12 cellular contexts compared by ENCODE assay signal in the genomic region with DNA sequence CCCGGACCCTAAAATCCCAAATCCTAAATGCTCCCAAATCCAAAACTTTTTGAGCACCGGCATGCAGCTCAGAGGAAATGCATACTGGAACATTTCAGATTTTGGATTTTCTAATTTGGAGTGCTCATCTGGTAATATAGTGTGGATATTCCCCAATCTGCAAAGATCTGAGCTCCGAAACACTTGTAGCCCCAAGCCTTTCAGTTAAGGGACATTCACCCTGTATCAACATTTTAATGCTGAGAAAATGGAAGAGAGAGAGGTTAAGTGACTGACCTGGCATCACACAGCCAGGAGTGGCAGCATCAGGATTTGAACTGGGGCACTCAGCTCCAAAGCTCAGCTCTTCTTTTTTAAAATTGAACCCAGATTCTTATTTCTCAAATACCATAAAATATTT. TPM values are rescaled to one million over a fixed set of nuclear protein-coding genes. Genes with fewer than 3 reads are reported as not detected.
"Had no signal": no experiment of that assay in that cellular context is flagged by ENCODE, and none has a peak within 500 bp of the region (broad histone marks: within the 10 kb centered on the region; RNA-seq: fewer than 3 reads in every experiment).

No MANE protein-coding gene starts in this region.

- H3K27me3 ChIP-seq: adrenal gland had no signal

- DNase-seq: activated CD4-positive, CD25-positive, alpha-beta regulatory T cell treated with anti-CD3 and anti-CD28 coated beads, Interleukin-2, amount 50 U/mL, for 72 hours; Right ventricle myocardium superior had no signal

- H3K9me3 ChIP-seq: adrenal gland had no signal

- H3K27ac ChIP-seq: adrenal gland, KMS-11, VCaP had no signal

- H3K4me3 ChIP-seq: adrenal gland had no signal

RNA-seq across cellular contexts. Expression of a gene that starts 30.7 kb away (rescaled TPM):
- total RNA-seq: activated B cell treated with CpG ODN at 0.5 μM for 24 hours; activated CD4-positive, alpha-beta memory T cell treated with anti-CD3 and anti-CD28 coated beads for 36 hours; activated naive CD4-positive, alpha-beta T cell treated with anti-CD3 and anti-CD28 coated beads for 36 hours; activated naive CD4-positive, alpha-beta T cell treated with anti-CD3 and anti-CD28 coated beads, Interleukin-2, amount 50 U/mL, for 72 hours; activated T-cell treated with anti-CD3 and anti-CD28 coated beads, Interleukin-2, amount 50 U/mL, for 4 hours; activated T-helper 1 cell treated with anti-CD3 and anti-CD28 coated beads, Interleukin-12 subunit alpha, Interleukin-12 subunit beta, Interleukin-2, Interleukin-4 antibody, amounts not matched to agents 30 ng/mL and 10 ng/mL and 1 ng/mL, durations not matched to agents 14 hours and 24 hours and 36 hours; adrenal gland; LHCN-M2; Right ventricle myocardium superior had no signal
- polyA plus RNA-seq: adrenal gland had no signal
